1 cellular context compared by ENCODE assay signal in the genomic region with DNA sequence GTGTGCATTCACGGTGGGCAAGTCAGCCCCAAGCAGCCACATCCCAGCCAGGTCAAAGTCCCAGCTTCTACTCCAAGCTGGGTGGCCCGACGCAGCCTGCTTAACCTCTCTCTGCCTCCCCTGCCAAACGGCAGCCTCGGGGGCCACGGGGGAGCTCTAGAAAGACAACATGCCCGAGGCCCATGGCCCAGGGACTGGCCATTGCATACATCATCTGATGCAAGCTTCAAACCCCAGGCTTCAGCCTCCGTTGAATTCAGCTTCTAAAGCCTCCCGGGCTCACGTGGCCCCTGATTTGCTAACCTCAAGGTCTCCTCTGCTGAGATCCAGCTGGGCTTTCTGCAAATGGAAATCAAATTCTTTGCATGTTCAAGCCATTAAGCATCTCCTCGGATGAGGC.
TF ChIP-seq lines count a peak whose summit lies in the region.

No MANE protein-coding gene starts in this region.

TF ChIP-seq in WTC11, 78 proteins besides CTCF, POLR2A, EP300 and RAD21 (continued from another document and continues in another):
- TF ChIP-seq, protein P1, sequence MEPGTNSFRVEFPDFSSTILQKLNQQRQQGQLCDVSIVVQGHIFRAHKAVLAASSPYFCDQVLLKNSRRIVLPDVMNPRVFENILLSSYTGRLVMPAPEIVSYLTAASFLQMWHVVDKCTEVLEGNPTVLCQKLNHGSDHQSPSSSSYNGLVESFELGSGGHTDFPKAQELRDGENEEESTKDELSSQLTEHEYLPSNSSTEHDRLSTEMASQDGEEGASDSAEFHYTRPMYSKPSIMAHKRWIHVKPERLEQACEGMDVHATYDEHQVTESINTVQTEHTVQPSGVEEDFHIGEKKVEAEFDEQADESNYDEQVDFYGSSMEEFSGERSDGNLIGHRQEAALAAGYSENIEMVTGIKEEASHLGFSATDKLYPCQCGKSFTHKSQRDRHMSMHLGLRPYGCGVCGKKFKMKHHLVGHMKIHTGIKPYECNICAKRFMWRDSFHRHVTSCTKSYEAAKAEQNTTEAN (CRISPR knock-in tag; IDR thresholded peaks at IDR 0.05), result no peak
- TF ChIP-seq NFATC4 (CRISPR knock-in tag; IDR thresholded peaks at IDR 0.05) (no peak), ESRRA (CRISPR knock-in tag; IDR thresholded peaks at IDR 0.05; ENCODE audit: borderline replicate concordance) (no peak), PRRX2 (CRISPR knock-in tag; IDR thresholded peaks at IDR 0.05) (no peak), FOXK1 (CRISPR knock-in tag; IDR thresholded peaks at IDR 0.05) (peak; percentile 51; the same call in 1 of the 2 replicates), TEAD1 (CRISPR knock-in tag; IDR thresholded peaks at IDR 0.05) (peak; percentile 78; the same call in 1 of the 2 replicates), SMAD4 (CRISPR knock-in tag; IDR thresholded peaks at IDR 0.05) (no peak), MXD4 (CRISPR knock-in tag; IDR thresholded peaks at IDR 0.05; ENCODE audit: borderline replicate concordance) (no peak), GTF2I (CRISPR knock-in tag; conservative IDR thresholded peaks at IDR 0.05) (no peak), ZNF232 (CRISPR knock-in tag; IDR thresholded peaks at IDR 0.05) (no peak), MYBL2 (CRISPR knock-in tag; IDR thresholded peaks at IDR 0.05) (no peak), NR1H2 (CRISPR knock-in tag; IDR thresholded peaks at IDR 0.05) (no peak), ATF1 (CRISPR knock-in tag; IDR thresholded peaks at IDR 0.05) (no peak), GABPB1 (CRISPR knock-in tag; IDR thresholded peaks at IDR 0.05) (no peak), SOX15 (CRISPR knock-in tag; IDR thresholded peaks at IDR 0.05) (no peak), ETV6 (CRISPR knock-in tag; IDR thresholded peaks at IDR 0.05) (no peak; the same call in 1 of the 2 replicates), GRHL2 (CRISPR knock-in tag; IDR thresholded peaks at IDR 0.05; ENCODE audit: insufficient replicate concordance, severe bottlenecking) (no peak)
- TF ChIP-seq, protein P2, sequence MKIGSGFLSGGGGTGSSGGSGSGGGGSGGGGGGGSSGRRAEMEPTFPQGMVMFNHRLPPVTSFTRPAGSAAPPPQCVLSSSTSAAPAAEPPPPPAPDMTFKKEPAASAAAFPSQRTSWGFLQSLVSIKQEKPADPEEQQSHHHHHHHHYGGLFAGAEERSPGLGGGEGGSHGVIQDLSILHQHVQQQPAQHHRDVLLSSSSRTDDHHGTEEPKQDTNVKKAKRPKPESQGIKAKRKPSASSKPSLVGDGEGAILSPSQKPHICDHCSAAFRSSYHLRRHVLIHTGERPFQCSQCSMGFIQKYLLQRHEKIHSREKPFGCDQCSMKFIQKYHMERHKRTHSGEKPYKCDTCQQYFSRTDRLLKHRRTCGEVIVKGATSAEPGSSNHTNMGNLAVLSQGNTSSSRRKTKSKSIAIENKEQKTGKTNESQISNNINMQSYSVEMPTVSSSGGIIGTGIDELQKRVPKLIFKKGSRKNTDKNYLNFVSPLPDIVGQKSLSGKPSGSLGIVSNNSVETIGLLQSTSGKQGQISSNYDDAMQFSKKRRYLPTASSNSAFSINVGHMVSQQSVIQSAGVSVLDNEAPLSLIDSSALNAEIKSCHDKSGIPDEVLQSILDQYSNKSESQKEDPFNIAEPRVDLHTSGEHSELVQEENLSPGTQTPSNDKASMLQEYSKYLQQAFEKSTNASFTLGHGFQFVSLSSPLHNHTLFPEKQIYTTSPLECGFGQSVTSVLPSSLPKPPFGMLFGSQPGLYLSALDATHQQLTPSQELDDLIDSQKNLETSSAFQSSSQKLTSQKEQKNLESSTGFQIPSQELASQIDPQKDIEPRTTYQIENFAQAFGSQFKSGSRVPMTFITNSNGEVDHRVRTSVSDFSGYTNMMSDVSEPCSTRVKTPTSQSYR (CRISPR knock-in tag; IDR thresholded peaks at IDR 0.05), result no peak
- TF ChIP-seq, protein P3, sequence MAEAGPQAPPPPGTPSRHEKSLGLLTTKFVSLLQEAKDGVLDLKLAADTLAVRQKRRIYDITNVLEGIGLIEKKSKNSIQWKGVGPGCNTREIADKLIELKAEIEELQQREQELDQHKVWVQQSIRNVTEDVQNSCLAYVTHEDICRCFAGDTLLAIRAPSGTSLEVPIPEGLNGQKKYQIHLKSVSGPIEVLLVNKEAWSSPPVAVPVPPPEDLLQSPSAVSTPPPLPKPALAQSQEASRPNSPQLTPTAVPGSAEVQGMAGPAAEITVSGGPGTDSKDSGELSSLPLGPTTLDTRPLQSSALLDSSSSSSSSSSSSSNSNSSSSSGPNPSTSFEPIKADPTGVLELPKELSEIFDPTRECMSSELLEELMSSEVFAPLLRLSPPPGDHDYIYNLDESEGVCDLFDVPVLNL (CRISPR knock-in tag; IDR thresholded peaks at IDR 0.05; ENCODE audit: borderline replicate concordance, low read depth), result no peak
- TF ChIP-seq, protein P4, sequence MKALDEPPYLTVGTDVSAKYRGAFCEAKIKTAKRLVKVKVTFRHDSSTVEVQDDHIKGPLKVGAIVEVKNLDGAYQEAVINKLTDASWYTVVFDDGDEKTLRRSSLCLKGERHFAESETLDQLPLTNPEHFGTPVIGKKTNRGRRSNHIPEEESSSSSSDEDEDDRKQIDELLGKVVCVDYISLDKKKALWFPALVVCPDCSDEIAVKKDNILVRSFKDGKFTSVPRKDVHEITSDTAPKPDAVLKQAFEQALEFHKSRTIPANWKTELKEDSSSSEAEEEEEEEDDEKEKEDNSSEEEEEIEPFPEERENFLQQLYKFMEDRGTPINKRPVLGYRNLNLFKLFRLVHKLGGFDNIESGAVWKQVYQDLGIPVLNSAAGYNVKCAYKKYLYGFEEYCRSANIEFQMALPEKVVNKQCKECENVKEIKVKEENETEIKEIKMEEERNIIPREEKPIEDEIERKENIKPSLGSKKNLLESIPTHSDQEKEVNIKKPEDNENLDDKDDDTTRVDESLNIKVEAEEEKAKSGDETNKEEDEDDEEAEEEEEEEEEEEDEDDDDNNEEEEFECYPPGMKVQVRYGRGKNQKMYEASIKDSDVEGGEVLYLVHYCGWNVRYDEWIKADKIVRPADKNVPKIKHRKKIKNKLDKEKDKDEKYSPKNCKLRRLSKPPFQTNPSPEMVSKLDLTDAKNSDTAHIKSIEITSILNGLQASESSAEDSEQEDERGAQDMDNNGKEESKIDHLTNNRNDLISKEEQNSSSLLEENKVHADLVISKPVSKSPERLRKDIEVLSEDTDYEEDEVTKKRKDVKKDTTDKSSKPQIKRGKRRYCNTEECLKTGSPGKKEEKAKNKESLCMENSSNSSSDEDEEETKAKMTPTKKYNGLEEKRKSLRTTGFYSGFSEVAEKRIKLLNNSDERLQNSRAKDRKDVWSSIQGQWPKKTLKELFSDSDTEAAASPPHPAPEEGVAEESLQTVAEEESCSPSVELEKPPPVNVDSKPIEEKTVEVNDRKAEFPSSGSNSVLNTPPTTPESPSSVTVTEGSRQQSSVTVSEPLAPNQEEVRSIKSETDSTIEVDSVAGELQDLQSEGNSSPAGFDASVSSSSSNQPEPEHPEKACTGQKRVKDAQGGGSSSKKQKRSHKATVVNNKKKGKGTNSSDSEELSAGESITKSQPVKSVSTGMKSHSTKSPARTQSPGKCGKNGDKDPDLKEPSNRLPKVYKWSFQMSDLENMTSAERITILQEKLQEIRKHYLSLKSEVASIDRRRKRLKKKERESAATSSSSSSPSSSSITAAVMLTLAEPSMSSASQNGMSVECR (CRISPR knock-in tag; IDR thresholded peaks at IDR 0.05; ENCODE audit: borderline replicate concordance), result no peak; the same call in 1 of the 2 replicates
- TF ChIP-seq, protein P5, sequence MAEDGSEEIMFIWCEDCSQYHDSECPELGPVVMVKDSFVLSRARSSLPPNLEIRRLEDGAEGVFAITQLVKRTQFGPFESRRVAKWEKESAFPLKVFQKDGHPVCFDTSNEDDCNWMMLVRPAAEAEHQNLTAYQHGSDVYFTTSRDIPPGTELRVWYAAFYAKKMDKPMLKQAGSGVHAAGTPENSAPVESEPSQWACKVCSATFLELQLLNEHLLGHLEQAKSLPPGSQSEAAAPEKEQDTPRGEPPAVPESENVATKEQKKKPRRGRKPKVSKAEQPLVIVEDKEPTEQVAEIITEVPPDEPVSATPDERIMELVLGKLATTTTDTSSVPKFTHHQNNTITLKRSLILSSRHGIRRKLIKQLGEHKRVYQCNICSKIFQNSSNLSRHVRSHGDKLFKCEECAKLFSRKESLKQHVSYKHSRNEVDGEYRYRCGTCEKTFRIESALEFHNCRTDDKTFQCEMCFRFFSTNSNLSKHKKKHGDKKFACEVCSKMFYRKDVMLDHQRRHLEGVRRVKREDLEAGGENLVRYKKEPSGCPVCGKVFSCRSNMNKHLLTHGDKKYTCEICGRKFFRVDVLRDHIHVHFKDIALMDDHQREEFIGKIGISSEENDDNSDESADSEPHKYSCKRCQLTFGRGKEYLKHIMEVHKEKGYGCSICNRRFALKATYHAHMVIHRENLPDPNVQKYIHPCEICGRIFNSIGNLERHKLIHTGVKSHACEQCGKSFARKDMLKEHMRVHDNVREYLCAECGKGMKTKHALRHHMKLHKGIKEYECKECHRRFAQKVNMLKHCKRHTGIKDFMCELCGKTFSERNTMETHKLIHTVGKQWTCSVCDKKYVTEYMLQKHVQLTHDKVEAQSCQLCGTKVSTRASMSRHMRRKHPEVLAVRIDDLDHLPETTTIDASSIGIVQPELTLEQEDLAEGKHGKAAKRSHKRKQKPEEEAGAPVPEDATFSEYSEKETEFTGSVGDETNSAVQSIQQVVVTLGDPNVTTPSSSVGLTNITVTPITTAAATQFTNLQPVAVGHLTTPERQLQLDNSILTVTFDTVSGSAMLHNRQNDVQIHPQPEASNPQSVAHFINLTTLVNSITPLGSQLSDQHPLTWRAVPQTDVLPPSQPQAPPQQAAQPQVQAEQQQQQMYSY (CRISPR knock-in tag; IDR thresholded peaks at IDR 0.05), result no peak
- TF ChIP-seq, protein P6, sequence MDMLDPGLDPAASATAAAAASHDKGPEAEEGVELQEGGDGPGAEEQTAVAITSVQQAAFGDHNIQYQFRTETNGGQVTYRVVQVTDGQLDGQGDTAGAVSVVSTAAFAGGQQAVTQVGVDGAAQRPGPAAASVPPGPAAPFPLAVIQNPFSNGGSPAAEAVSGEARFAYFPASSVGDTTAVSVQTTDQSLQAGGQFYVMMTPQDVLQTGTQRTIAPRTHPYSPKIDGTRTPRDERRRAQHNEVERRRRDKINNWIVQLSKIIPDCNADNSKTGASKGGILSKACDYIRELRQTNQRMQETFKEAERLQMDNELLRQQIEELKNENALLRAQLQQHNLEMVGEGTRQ (CRISPR knock-in tag; IDR thresholded peaks at IDR 0.05), result peak; percentile 84
- TF ChIP-seq, protein P7, sequence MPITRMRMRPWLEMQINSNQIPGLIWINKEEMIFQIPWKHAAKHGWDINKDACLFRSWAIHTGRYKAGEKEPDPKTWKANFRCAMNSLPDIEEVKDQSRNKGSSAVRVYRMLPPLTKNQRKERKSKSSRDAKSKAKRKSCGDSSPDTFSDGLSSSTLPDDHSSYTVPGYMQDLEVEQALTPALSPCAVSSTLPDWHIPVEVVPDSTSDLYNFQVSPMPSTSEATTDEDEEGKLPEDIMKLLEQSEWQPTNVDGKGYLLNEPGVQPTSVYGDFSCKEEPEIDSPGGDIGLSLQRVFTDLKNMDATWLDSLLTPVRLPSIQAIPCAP (CRISPR knock-in tag; IDR thresholded peaks at IDR 0.05), result no peak
- TF ChIP-seq, protein P8, sequence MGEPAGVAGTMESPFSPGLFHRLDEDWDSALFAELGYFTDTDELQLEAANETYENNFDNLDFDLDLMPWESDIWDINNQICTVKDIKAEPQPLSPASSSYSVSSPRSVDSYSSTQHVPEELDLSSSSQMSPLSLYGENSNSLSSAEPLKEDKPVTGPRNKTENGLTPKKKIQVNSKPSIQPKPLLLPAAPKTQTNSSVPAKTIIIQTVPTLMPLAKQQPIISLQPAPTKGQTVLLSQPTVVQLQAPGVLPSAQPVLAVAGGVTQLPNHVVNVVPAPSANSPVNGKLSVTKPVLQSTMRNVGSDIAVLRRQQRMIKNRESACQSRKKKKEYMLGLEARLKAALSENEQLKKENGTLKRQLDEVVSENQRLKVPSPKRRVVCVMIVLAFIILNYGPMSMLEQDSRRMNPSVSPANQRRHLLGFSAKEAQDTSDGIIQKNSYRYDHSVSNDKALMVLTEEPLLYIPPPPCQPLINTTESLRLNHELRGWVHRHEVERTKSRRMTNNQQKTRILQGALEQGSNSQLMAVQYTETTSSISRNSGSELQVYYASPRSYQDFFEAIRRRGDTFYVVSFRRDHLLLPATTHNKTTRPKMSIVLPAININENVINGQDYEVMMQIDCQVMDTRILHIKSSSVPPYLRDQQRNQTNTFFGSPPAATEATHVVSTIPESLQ (CRISPR knock-in tag; IDR thresholded peaks at IDR 0.05), result no peak
- TF ChIP-seq, protein P9, sequence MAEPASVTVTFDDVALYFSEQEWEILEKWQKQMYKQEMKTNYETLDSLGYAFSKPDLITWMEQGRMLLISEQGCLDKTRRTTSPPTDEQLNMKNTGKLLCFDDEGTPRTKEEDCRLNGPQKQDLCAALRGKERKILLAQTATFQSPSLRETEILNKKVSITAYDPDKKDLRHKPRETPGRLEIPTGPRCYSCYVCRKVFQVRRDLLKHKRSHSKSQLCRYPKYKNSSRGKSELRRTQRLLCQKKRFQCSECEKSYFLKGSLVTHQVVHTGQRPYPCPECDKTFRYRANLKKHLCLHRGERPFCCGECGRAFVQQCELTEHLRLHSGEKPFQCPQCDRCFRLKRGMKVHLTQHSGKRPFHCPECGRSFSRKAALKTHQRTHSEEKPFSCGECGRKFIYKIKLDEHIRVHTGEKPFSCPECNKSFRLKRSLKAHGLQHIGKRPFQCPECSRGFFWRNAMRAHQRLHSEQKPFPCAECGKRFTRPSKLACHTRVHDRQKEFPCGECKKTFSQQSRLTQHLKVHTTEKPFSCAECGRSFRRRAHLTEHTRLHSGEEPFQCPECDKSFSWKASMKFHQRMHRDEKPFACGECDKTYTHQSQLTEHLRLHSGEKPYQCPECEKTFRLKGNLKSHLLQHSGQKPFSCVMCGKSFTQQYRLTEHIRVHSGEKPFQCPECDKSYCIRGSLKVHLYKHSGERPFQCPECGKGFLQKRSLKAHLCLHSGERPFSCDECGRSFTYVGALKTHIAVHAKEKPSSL (CRISPR knock-in tag; conservative IDR thresholded peaks at IDR 0.05), result no peak
- TF ChIP-seq, protein P10, sequence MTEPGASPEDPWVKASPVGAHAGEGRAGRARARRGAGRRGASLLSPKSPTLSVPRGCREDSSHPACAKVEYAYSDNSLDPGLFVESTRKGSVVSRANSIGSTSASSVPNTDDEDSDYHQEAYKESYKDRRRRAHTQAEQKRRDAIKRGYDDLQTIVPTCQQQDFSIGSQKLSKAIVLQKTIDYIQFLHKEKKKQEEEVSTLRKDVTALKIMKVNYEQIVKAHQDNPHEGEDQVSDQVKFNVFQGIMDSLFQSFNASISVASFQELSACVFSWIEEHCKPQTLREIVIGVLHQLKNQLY (CRISPR knock-in tag; IDR thresholded peaks at IDR 0.05), result no peak
- TF ChIP-seq, protein P11, sequence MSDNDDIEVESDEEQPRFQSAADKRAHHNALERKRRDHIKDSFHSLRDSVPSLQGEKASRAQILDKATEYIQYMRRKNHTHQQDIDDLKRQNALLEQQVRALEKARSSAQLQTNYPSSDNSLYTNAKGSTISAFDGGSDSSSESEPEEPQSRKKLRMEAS (CRISPR knock-in tag; IDR thresholded peaks at IDR 0.05), result peak; percentile 48
